ENCODE assay signal across 12 cellular contexts in genomic region chr2:9236867-9237266, GRCh38. TPM values are rescaled to one million over a fixed set of nuclear protein-coding genes. Genes with fewer than 3 reads are reported as not detected.
DNase-seq lines count a peak whose midpoint lies in the region; FAIRE-seq and TF ChIP-seq lines count a peak whose summit lies in the region.
"Had no signal": no experiment of that assay in that cellular context is flagged by ENCODE, and none has a peak within 500 bp of the region (broad histone marks: within the 10 kb centered on the region; RNA-seq: fewer than 3 reads in every experiment).

No MANE protein-coding gene starts in this region.

- no peak for TF ChIP-seq CTCF in PC-9 (conservative IDR thresholded peaks at IDR 0.05)

- peak overlapping the region in 3 of 5 donors; percentile 34 to 49 (median 48) for H3K9ac ChIP-seq in subcutaneous abdominal adipose tissue (ENCODE audit: low read length in 5 of 5)

- peak overlapping the region; percentile 93 for H3K4me2 ChIP-seq in PC-9

- peaks cover 92% of the 10 kb centered on the region for H3K79me2 ChIP-seq in PC-9 (ENCODE audit: low read depth)

- no peaks in the 10 kb centered on the region for H4K20me1 ChIP-seq in PC-9 (ENCODE audit: insufficient read depth)

- CTCF ChIA-PET in PC-9 (lab: Charles Lee): no interaction called here

- H3K9me2 ChIP-seq in PC-9 (ENCODE audit: insufficient read depth): no peaks in the 10 kb centered on the region

- H3K9me3 ChIP-seq in PC-9 (ENCODE audit: insufficient read depth, low read depth) (no peaks in the 10 kb centered on the region), esophagus (ENCODE audit: control insufficient read depth in 2 of 2, insufficient read depth in 1 of 2, low read depth in 1 of 2, low read length in 1 of 2) (no peaks in the 10 kb centered on the region), subcutaneous abdominal adipose tissue (ENCODE audit: control insufficient read depth in 5 of 5, low read length in 5 of 5) (no peaks in the 10 kb centered on the region), small intestine (ENCODE audit: control insufficient read depth, low read depth) (no peaks in the 10 kb centered on the region)
- H3K9me3 ChIP-seq: HAP-1 had no signal

- no peak for FAIRE-seq in small intestine (lab: Jason Lieb, UNC)

- 59 to 67% methylated on average over 6 of the region's 6 CpGs for WGBS in esophagus, 2 donors
- WGBS in small intestine, 3 donors: 64 to 83% (median 75%) methylated on average over 6 of the region's 6 CpGs

- peaks cover 25% of the 10 kb centered on the region for H3K36me3 ChIP-seq in PC-9 (ENCODE audit: low read depth)
- no peaks in the 10 kb centered on the region for H3K36me3 ChIP-seq in esophagus (ENCODE audit: control insufficient read depth in 2 of 2, insufficient read depth in 2 of 2, low read length in 1 of 2)
- H3K36me3 ChIP-seq in subcutaneous abdominal adipose tissue (ENCODE audit: control insufficient read depth in 5 of 5, insufficient read depth in 5 of 5, low read length in 5 of 5): no peaks in the 10 kb centered on the region
- H3K36me3 ChIP-seq in small intestine (ENCODE audit: control insufficient read depth in 2 of 2, insufficient read depth in 2 of 2, low read length in 2 of 2): no peaks in the 10 kb centered on the region
- H3K36me3 ChIP-seq: HAP-1 had no signal

- H3K4me3 ChIP-seq in PC-9 (peak overlapping the region; percentile 59), esophagus (ENCODE audit: low read depth in 1 of 2, low read length in 2 of 2) (no peak overlapping the region), subcutaneous abdominal adipose tissue (ENCODE audit: low read depth in 1 of 5, low read length in 5 of 5) (peak overlapping the region in 1 of 5 donors; percentile 17), small intestine (ENCODE audit: low read depth in 1 of 2, low read length in 2 of 2) (no peak overlapping the region)
- H3K4me3 ChIP-seq: HAP-1 had no signal

- BruUV-seq in PC-9 (replicated peaks; lab: Mats Ljungman, UMichigan): no TSS peak

- H3K27me3 ChIP-seq in PC-9 (ENCODE audit: insufficient read depth, low read depth): no peaks in the 10 kb centered on the region
- no peaks in the 10 kb centered on the region for H3K27me3 ChIP-seq in esophagus (ENCODE audit: control insufficient read depth in 1 of 2, insufficient read depth in 2 of 2, low read length in 2 of 2)
- H3K27me3 ChIP-seq in subcutaneous abdominal adipose tissue (ENCODE audit: control insufficient read depth in 5 of 5, insufficient read depth in 4 of 5, low read length in 5 of 5): no peaks in the 10 kb centered on the region
- no peaks in the 10 kb centered on the region for H3K27me3 ChIP-seq in small intestine (ENCODE audit: control insufficient read depth in 2 of 2, insufficient read depth in 2 of 2, low read length in 2 of 2)

- H3K4me1 ChIP-seq in PC-9 (replicated peaks; ENCODE audit: insufficient read depth) (peaks cover 82% of the 10 kb centered on the region), esophagus (ENCODE audit: control insufficient read depth in 2 of 2, insufficient read depth in 2 of 2, low read length in 1 of 2) (peaks cover 3 to 17% of the 10 kb centered on the region in 2 donors), subcutaneous abdominal adipose tissue (ENCODE audit: control insufficient read depth in 5 of 5, insufficient read depth in 5 of 5, low read length in 5 of 5) (peaks cover 27 to 78% (median 70%) of the 10 kb centered on the region in 5 donors), small intestine (ENCODE audit: control insufficient read depth in 2 of 2, insufficient read depth in 1 of 2, low read depth in 1 of 2, low read length in 1 of 2) (peaks cover 3 to 18% of the 10 kb centered on the region in 2 donors)

- DNase-seq in PC-9 (no peak), lung microvascular endothelial cell (ENCODE audit: low read depth in 2 of 2) (peak; percentile 42 to 51), pons (ENCODE audit: low spot score) (no peak), OCI-M1 (lab: John Stamatoyannopoulos, UW) (no peak), foreskin melanocyte (no peak), small intestine (no peak)
- DNase-seq: effector CD4-positive, alpha-beta T cell; NCI-H1092 treated with DMSO at 0.1 percent for 48 hours; NCI-H446 treated with DMSO at 0.1 percent for 48 hours had no signal

- POLR2A ChIA-PET in PC-9 (lab: Charles Lee; ENCODE audit: unreplicated experiment): no interaction called here

- H3F3A ChIP-seq in PC-9 (ENCODE audit: insufficient read depth, low read depth): peaks cover 77% of the 10 kb centered on the region

- intact Hi-C loops in PC-9 (cut with micrococcal nuclease; ENCODE audit: unreplicated experiment): loop anchor here (10.0 kb wide), 1 partner anchor 318 kb away; the partner anchor contains the start of gene ADAM17

- H3K27ac ChIP-seq in PC-9 (peak overlapping the region; percentile 98), esophagus (ENCODE audit: low read depth in 2 of 2, low read length in 1 of 2) (peak overlapping the region; percentile 34 to 51), subcutaneous abdominal adipose tissue (ENCODE audit: low read depth, low read length) (peak overlapping the region; percentile 81), small intestine (ENCODE audit: low read depth in 1 of 2, low read length in 1 of 2) (peak overlapping the region in 1 of 2 donors; percentile 68)

- H2AFZ ChIP-seq in PC-9: no peak overlapping the region

RNA-seq across cellular contexts. Expression of gene ASAP2, which starts 30.3 kb away (rescaled TPM):
- total RNA-seq in PC-9 (2021): 60.3 and 66.8 TPM in 2 replicates
- polyA plus RNA-seq in esophagus: 1 to 10 TPM; 4.0 to 5.3 TPM
- 26.2 and 28.8 TPM in 2 replicates for total RNA-seq in lung microvascular endothelial cell
- polyA plus RNA-seq in small intestine: 10 to 100 TPM; 10.8 to 21.9 (median 14.6) TPM

Comparison
In these comparisons a context has a peak if more than half of its experiments do, and no peak if none do; other contexts are left out.
1. DNase-seq: peak in lung microvascular endothelial cell (2 of 2); none in PC-9 (0 of 2), pons (single experiment), OCI-M1 (single experiment), foreskin melanocyte (single experiment) and small intestine (single experiment).